Comparison of ENCODE assay signal across 16 cellular contexts in the genomic region with DNA sequence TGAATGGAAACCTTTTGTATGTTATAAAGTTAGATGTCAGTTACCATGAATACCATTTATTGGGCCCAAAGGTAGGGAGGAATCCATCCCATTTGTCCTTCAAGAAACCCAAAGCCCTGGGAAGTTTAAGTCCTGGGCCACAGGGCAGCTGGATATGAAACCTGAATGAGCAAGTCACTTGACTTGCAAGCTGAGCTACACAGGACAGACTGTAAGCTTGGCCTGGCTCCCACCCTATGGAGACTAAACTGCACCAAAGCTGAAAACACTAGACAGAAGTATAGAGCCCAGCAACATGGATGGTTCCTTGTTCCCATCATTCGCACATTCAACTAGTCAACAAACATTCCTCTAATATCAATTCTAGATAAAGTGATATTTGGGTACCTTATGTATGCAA.
"Had no signal": no experiment of that assay in that cellular context is flagged by ENCODE, and none has a peak within 500 bp of the region (broad histone marks: within the 10 kb centered on the region; RNA-seq: fewer than 3 reads in every experiment).

No MANE protein-coding gene starts in this region.

- DNase-seq: effector memory CD4-positive, alpha-beta T cell; immature natural killer cell; mesendoderm; naive thymus-derived CD4-positive, alpha-beta T cell; nephron progenitor cell; sigmoid colon; stimulated activated CD4-positive, alpha-beta T cell treated with anti-CD3 and anti-CD28 coated beads, Interleukin-2, amount 100 ng/mL, for 24 hours; stimulated activated CD4-positive, alpha-beta T cell treated with anti-CD3 and anti-CD28 coated beads, Interleukin-4, amount 100 ng/mL, for 4 hours; stimulated activated naive B cell treated with anti-CD40 and anti-IgM and Interleukin-4, amounts not matched to agents 10 μg/mL and 1 μg/mL and 100 μg/mL, for 72 hours; stimulated activated naive CD8-positive, alpha-beta T cell treated with anti-CD3 and anti-CD28 coated beads, Interleukin-15, amount 100 ng/mL, for 72 hours; testis; upper lobe of right lung had no signal

- H3K9me3 ChIP-seq: neutrophil, sigmoid colon, testis, tibial nerve, upper lobe of right lung had no signal

- H3K4me1 ChIP-seq: tibial nerve, upper lobe of right lung had no signal

- H3K27me3 ChIP-seq: neutrophil, sigmoid colon, testis, tibial nerve, upper lobe of right lung had no signal

- H3K27ac ChIP-seq: neutrophil, sigmoid colon, skin epidermis, testis, tibial nerve, upper lobe of right lung had no signal

- H3K36me3 ChIP-seq: neutrophil, sigmoid colon, tibial nerve, upper lobe of right lung had no signal

- ATAC-seq: esophagus mucosa; naive thymus-derived CD4-positive, alpha-beta T cell; stimulated activated naive B cell treated with anti-CD40 and anti-IgM and Interleukin-4, amounts not matched to agents 10 μg/mL and 1 μg/mL and 100 μg/mL, for 72 hours; stimulated activated naive CD8-positive, alpha-beta T cell treated with anti-CD3 and anti-CD28 coated beads, Interleukin-15, amount 100 ng/mL, for 72 hours; upper lobe of right lung had no signal

- H3K4me3 ChIP-seq: sigmoid colon, skin epidermis, testis, tibial nerve, upper lobe of right lung had no signal
